ENCODE assay signal across 36 cellular contexts in the genomic region with DNA sequence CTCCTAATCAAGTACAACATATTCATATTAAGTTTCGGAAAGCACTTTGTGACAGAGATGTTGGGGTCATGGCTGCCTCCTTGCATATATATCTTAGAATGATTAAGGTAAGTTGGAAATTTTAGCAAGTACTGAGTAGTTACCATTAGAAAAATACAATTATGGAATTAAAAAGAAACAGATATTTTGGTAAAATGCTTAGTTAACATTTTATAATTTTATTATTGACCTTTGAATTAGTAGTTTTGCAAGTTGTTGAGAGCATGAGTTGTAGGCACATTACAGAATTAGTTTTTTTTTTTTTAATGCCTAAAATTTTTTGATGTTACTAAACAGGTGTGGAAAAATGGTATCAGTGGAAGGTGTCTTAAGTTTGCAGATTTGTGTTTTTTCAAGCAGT.
"Had no signal": no experiment of that assay in that cellular context is flagged by ENCODE, and none has a peak within 500 bp of the region (broad histone marks: within the 10 kb centered on the region; RNA-seq: fewer than 3 reads in every experiment).

No MANE protein-coding gene starts in this region.

- H3K36me3 ChIP-seq: breast epithelium had no signal

- ATAC-seq: activated CD8-positive, alpha-beta T cell treated with anti-CD3 and anti-CD28 coated beads for 36 hours; activated naive CD4-positive, alpha-beta T cell treated with anti-CD3 and anti-CD28 coated beads, Interleukin-2, amount 50 U/mL, for 72 hours; activated T-cell treated with anti-CD3 and anti-CD28 coated beads, Interleukin-2, amount 50 U/mL, for 4 hours; activated T-cell treated with anti-CD3 and anti-CD28 coated beads, Interleukin-2, amount 50 U/mL, for 72 hours; activated T-helper 17 cell treated with anti-CD3 and anti-CD28 coated beads, Interleukin-2, amount 50 U/mL, for 72 hours; body of pancreas had no signal

- H3K9me3 Mint-ChIP-seq: activated B cell treated with CpG ODN at 0.5 μM for 24 hours; activated CD4-positive, alpha-beta memory T cell treated with anti-CD3 and anti-CD28 coated beads for 36 hours; activated CD4-positive, alpha-beta T cell treated with anti-CD3 and anti-CD28 coated beads, Interleukin-2, amount 10 ng/mL, durations not matched to agents 24 days and 14 days; activated CD8-positive, alpha-beta T cell treated with anti-CD3 and anti-CD28 coated beads for 36 hours; activated naive CD4-positive, alpha-beta T cell treated with anti-CD3 and anti-CD28 coated beads for 36 hours; activated naive CD4-positive, alpha-beta T cell treated with anti-CD3 and anti-CD28 coated beads, Interleukin-2, amount 50 U/mL, for 72 hours; activated naive CD8-positive, alpha-beta T cell treated with anti-CD3 and anti-CD28 coated beads for 36 hours; activated T-cell treated with anti-CD3 and anti-CD28 coated beads, Interleukin-2, amount 50 U/mL, for 4 hours; activated T-cell treated with anti-CD3 and anti-CD28 coated beads, Interleukin-2, amount 50 U/mL, for 72 hours; activated T-helper 1 cell treated with anti-CD3 and anti-CD28 coated beads, Interleukin-12 subunit alpha, Interleukin-12 subunit beta, Interleukin-2, Interleukin-4 antibody, amounts not matched to agents 30 ng/mL and 10 ng/mL and 1 ng/mL, durations not matched to agents 14 hours and 24 hours and 36 hours; activated T-helper 17 cell treated with anti-CD3 and anti-CD28 coated beads, Interleukin-2, amount 50 U/mL, for 72 hours; T-helper 1 cell treated with Interleukin-12 subunit alpha and Interleukin-12 subunit beta and Interleukin-4 antibody, amounts not matched to agents 30 μg/mL and 1 μg/mL, for 36 hours; T-helper 2 cell treated with Interferon-gamma antibody and Interleukin-4, amounts not matched to agents 5 μg/mL and 100 μg/mL, for 36 hours had no signal

- H3K4me1 Mint-ChIP-seq: activated CD4-positive, alpha-beta T cell treated with anti-CD3 and anti-CD28 coated beads, Interleukin-2, amount 10 ng/mL, durations not matched to agents 24 days and 14 days; activated naive CD8-positive, alpha-beta T cell treated with anti-CD3 and anti-CD28 coated beads for 36 hours; activated T-helper 17 cell treated with anti-CD3 and anti-CD28 coated beads, Interleukin-2, amount 50 U/mL, for 72 hours had no signal

- H3K27ac Mint-ChIP-seq: activated B cell treated with CpG ODN at 0.5 μM for 24 hours; activated CD4-positive, alpha-beta memory T cell treated with anti-CD3 and anti-CD28 coated beads for 36 hours; activated CD4-positive, alpha-beta T cell treated with anti-CD3 and anti-CD28 coated beads, Interleukin-2, amount 10 ng/mL, durations not matched to agents 24 days and 14 days; activated CD8-positive, alpha-beta T cell treated with anti-CD3 and anti-CD28 coated beads for 36 hours; activated naive CD4-positive, alpha-beta T cell treated with anti-CD3 and anti-CD28 coated beads for 36 hours; activated naive CD4-positive, alpha-beta T cell treated with anti-CD3 and anti-CD28 coated beads, Interleukin-2, amount 50 U/mL, for 72 hours; activated naive CD8-positive, alpha-beta T cell treated with anti-CD3 and anti-CD28 coated beads for 36 hours; activated T-cell treated with anti-CD3 and anti-CD28 coated beads, Interleukin-2, amount 50 U/mL, for 72 hours; activated T-helper 1 cell treated with anti-CD3 and anti-CD28 coated beads, Interleukin-12 subunit alpha, Interleukin-12 subunit beta, Interleukin-2, Interleukin-4 antibody, amounts not matched to agents 30 ng/mL and 10 ng/mL and 1 ng/mL, durations not matched to agents 14 hours and 24 hours and 36 hours; activated T-helper 17 cell treated with anti-CD3 and anti-CD28 coated beads, Interleukin-2, amount 50 U/mL, for 72 hours; T-helper 1 cell treated with Interleukin-12 subunit alpha and Interleukin-12 subunit beta and Interleukin-4 antibody, amounts not matched to agents 30 μg/mL and 1 μg/mL, for 36 hours; T-helper 2 cell treated with Interferon-gamma antibody and Interleukin-4, amounts not matched to agents 5 μg/mL and 100 μg/mL, for 36 hours had no signal

- DNase-seq: activated B cell treated with CpG ODN at 0.5 μM for 24 hours; activated CD4-positive, alpha-beta memory T cell treated with anti-CD3 and anti-CD28 coated beads for 36 hours; activated CD4-positive, alpha-beta T cell treated with anti-CD3 and anti-CD28 coated beads for 4 hours; activated CD4-positive, alpha-beta T cell treated with anti-CD3 and anti-CD28 coated beads, Interleukin-2, amount 10 ng/mL, durations not matched to agents 24 days and 14 days; activated CD4-positive, alpha-beta T cell treated with anti-CD3 and anti-CD28 coated beads, Interleukin-2, amount 50 U/mL, for 1 hour; activated CD4-positive, alpha-beta T cell treated with anti-CD3 and anti-CD28 coated beads, Interleukin-2, amount 50 U/mL, for 4 hours; activated CD4-positive, CD25-positive, alpha-beta regulatory T cell treated with anti-CD3 and anti-CD28 coated beads, Interleukin-2, amount 50 U/mL, for 72 hours; activated CD8-positive, alpha-beta memory T cell treated with anti-CD3 and anti-CD28 coated beads, Interleukin-2, amount 50 U/mL, for 4 hours; activated CD8-positive, alpha-beta T cell treated with anti-CD3 and anti-CD28 coated beads for 36 hours; activated effector memory CD4-positive, alpha-beta T cell treated with anti-CD3 and anti-CD28 coated beads, Interleukin-2, amount 50 U/mL, for 16 hours; activated gamma-delta T cell treated with Interleukin-2 at 50 U/mL for 16 hours; activated naive CD4-positive, alpha-beta T cell; activated naive CD4-positive, alpha-beta T cell treated with anti-CD3 and anti-CD28 coated beads for 36 hours; activated naive CD4-positive, alpha-beta T cell treated with anti-CD3 and anti-CD28 coated beads, Interleukin-2, amount 50 U/mL, for 16 hours; activated naive CD8-positive, alpha-beta T cell treated with anti-CD3 and anti-CD28 coated beads for 36 hours; activated T-cell treated with anti-CD3 and anti-CD28 coated beads for 4 hours; activated T-cell treated with anti-CD3 and anti-CD28 coated beads, Interleukin-2, amount 50 U/mL, for 1 hour; activated T-cell treated with anti-CD3 and anti-CD28 coated beads, Interleukin-2, amount 50 U/mL, for 4 hours; activated T-cell treated with anti-CD3 and anti-CD28 coated beads, Interleukin-2, amount 50 U/mL, for 72 hours; adrenal gland; amniotic stem cell; aorta; body of pancreas; brain microvascular endothelial cell; central memory CD4-positive, alpha-beta T cell; T-helper 1 cell; T-helper 2 cell; T-helper 9 cell had no signal

- H3K27me3 Mint-ChIP-seq: activated B cell treated with CpG ODN at 0.5 μM for 24 hours; activated CD4-positive, alpha-beta memory T cell treated with anti-CD3 and anti-CD28 coated beads for 36 hours; activated CD4-positive, alpha-beta T cell treated with anti-CD3 and anti-CD28 coated beads, Interleukin-2, amount 10 ng/mL, durations not matched to agents 24 days and 14 days; activated CD8-positive, alpha-beta T cell treated with anti-CD3 and anti-CD28 coated beads for 36 hours; activated naive CD8-positive, alpha-beta T cell treated with anti-CD3 and anti-CD28 coated beads for 36 hours; activated T-helper 17 cell treated with anti-CD3 and anti-CD28 coated beads, Interleukin-2, amount 50 U/mL, for 72 hours had no signal

- H3K4me1 ChIP-seq: adrenal gland, body of pancreas, breast epithelium had no signal

- H3K9me3 ChIP-seq: breast epithelium had no signal

- H3K27me3 ChIP-seq: adrenal gland, body of pancreas, brain microvascular endothelial cell, breast epithelium had no signal

- FAIRE-seq: astrocyte had no signal

- H3K27ac ChIP-seq: adrenal gland, body of pancreas, brain microvascular endothelial cell, breast epithelium, VCaP had no signal

- H3K4me3 ChIP-seq: adrenal gland, body of pancreas, breast epithelium had no signal

- H3K4me3 Mint-ChIP-seq: activated B cell treated with CpG ODN at 0.5 μM for 24 hours; activated CD4-positive, alpha-beta memory T cell treated with anti-CD3 and anti-CD28 coated beads for 36 hours; activated CD4-positive, alpha-beta T cell treated with anti-CD3 and anti-CD28 coated beads, Interleukin-2, amount 10 ng/mL, durations not matched to agents 24 days and 14 days; activated CD8-positive, alpha-beta T cell treated with anti-CD3 and anti-CD28 coated beads for 36 hours; activated naive CD4-positive, alpha-beta T cell treated with anti-CD3 and anti-CD28 coated beads for 36 hours; activated naive CD8-positive, alpha-beta T cell treated with anti-CD3 and anti-CD28 coated beads for 36 hours; activated T-cell treated with anti-CD3 and anti-CD28 coated beads, Interleukin-2, amount 50 U/mL, for 4 hours; activated T-cell treated with anti-CD3 and anti-CD28 coated beads, Interleukin-2, amount 50 U/mL, for 72 hours; activated T-helper 1 cell treated with anti-CD3 and anti-CD28 coated beads, Interleukin-12 subunit alpha, Interleukin-12 subunit beta, Interleukin-2, Interleukin-4 antibody, amounts not matched to agents 30 ng/mL and 10 ng/mL and 1 ng/mL, durations not matched to agents 14 hours and 24 hours and 36 hours; activated T-helper 17 cell treated with anti-CD3 and anti-CD28 coated beads, Interleukin-2, amount 50 U/mL, for 72 hours; T-helper 1 cell treated with Interleukin-12 subunit alpha and Interleukin-12 subunit beta and Interleukin-4 antibody, amounts not matched to agents 30 μg/mL and 1 μg/mL, for 36 hours; T-helper 2 cell treated with Interferon-gamma antibody and Interleukin-4, amounts not matched to agents 5 μg/mL and 100 μg/mL, for 36 hours had no signal
